ENCODE assay signal across 17 cellular contexts in the genomic region with DNA sequence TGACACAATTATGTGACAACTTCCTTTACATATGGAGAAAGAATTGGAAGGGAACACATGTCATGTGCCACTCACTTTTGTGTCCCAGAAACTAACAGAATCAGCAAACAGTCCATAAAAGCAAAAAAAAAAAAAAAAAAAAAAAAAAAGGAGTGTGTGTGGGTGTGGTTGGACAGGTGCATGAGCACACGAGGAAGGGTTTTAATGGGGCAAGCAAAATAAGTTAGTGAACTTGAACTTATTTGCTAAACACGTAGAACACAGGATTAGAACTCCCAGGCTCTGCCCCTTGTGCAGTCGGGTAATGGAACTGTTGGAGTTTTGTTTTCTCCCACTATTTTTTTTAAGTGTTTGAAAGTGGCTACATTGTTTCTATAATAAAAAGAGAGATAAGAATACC.
A peak's percentile ranks its signal among the peaks of the same experiment; 100 is the strongest.
DNase-seq lines count a peak whose midpoint lies in the region; FAIRE-seq and TF ChIP-seq lines count a peak whose summit lies in the region.
"Had no signal": no experiment of that assay in that cellular context is flagged by ENCODE, and none has a peak within 500 bp of the region (broad histone marks: within the 10 kb centered on the region; RNA-seq: fewer than 3 reads in every experiment).

No MANE protein-coding gene starts in this region.

- no peak for DNase-seq in MM.1S
- DNase-seq in hepatocyte (ENCODE audit: low spot score): no peak
- no peak for DNase-seq in osteoblast (ENCODE audit: insufficient read length, low spot score, missing footprints)
- no peak for DNase-seq in frontal cortex (ENCODE audit: low spot score in 2 of 2)
- no peak for DNase-seq in D721Med (ENCODE audit: insufficient read length, low spot score)
- no peak for DNase-seq in tibial artery
- DNase-seq: Caco-2; CD4-positive, CD25-positive, alpha-beta regulatory T cell; HFFc6; KG1; NCI-H2171 treated with DMSO at 0.1 percent for 48 hours had no signal

- H3K27ac ChIP-seq in 22Rv1 (peak overlapping the region; percentile 25), MM.1S (ENCODE audit: low read length) (no peak overlapping the region), hepatocyte (no peak overlapping the region), mucosa of rectum (ENCODE audit: low read depth in 2 of 2, low read length in 2 of 2) (peak overlapping the region in 1 of 2 donors; percentile 33), osteoblast (ENCODE audit: low read depth, low read length) (no peak overlapping the region), tibial artery (no peak overlapping the region)
- H3K27ac ChIP-seq: Peyer's patch, SK-N-MC had no signal

- no peaks in the 10 kb centered on the region for H3K27me3 ChIP-seq in MM.1S (replicated peaks; ENCODE audit: insufficient read depth, low read length)
- H3K27me3 ChIP-seq in hepatocyte: no peaks in the 10 kb centered on the region
- H3K27me3 ChIP-seq in mucosa of rectum (ENCODE audit: control insufficient read depth in 2 of 2, insufficient read depth in 2 of 2, low read length in 2 of 2): no peaks in the 10 kb centered on the region
- H3K27me3 ChIP-seq in osteoblast (ENCODE audit: insufficient read depth, low read length): peaks cover 23% of the 10 kb centered on the region
- no peaks in the 10 kb centered on the region for H3K27me3 ChIP-seq in tibial artery
- H3K27me3 ChIP-seq: BE2C, Peyer's patch had no signal

- no peak overlapping the region for H2AFZ ChIP-seq in MM.1S (ENCODE audit: low read length)
- H2AFZ ChIP-seq in hepatocyte: no peak overlapping the region
- H2AFZ ChIP-seq in osteoblast (ENCODE audit: low read length): no peak overlapping the region

- H3K9me3 ChIP-seq in MM.1S (replicated peaks; ENCODE audit: insufficient read depth, low read length): no peaks in the 10 kb centered on the region
- no peaks in the 10 kb centered on the region for H3K9me3 ChIP-seq in hepatocyte (ENCODE audit: low read depth)
- no peaks in the 10 kb centered on the region for H3K9me3 ChIP-seq in mucosa of rectum (ENCODE audit: control insufficient read depth in 2 of 2, low read length in 2 of 2)
- no peaks in the 10 kb centered on the region for H3K9me3 ChIP-seq in osteoblast (ENCODE audit: low read depth, low read length)
- no peaks in the 10 kb centered on the region for H3K9me3 ChIP-seq in tibial artery
- H3K9me3 ChIP-seq: BE2C, Caco-2, Peyer's patch had no signal

- FAIRE-seq in frontal cortex (lab: Jason Lieb, UNC) (no peak), D721Med (lab: Jason Lieb, UNC) (no peak)
- FAIRE-seq: GM12891 had no signal

- H4K20me1 ChIP-seq in MM.1S (ENCODE audit: insufficient read depth, low read length): no peaks in the 10 kb centered on the region
- no peaks in the 10 kb centered on the region for H4K20me1 ChIP-seq in hepatocyte (ENCODE audit: insufficient read depth, poor library complexity, severe bottlenecking)
- no peaks in the 10 kb centered on the region for H4K20me1 ChIP-seq in osteoblast (ENCODE audit: insufficient read depth, low read length)

- TF ChIP-seq CTCF in 22Rv1 (IDR thresholded peaks at IDR 0.05): no peak
- no peak for TF ChIP-seq CTCF in MM.1S (IDR thresholded peaks at IDR 0.05; ENCODE audit: low read length)
- TF ChIP-seq CTCF in hepatocyte (IDR thresholded peaks at IDR 0.05; ENCODE audit: poor library complexity): no peak
- no peak for TF ChIP-seq CTCF in osteoblast (IDR thresholded peaks at IDR 0.05; ENCODE audit: extremely low read depth, low read depth, low read length)
- TF ChIP-seq CTCF in D721Med (IDR thresholded peaks at IDR 0.05; ENCODE audit: insufficient read depth, missing control alignments): no peak
- no peak for TF ChIP-seq CTCF in tibial artery (IDR thresholded peaks at IDR 0.05)

- H3K4me2 ChIP-seq in MM.1S (ENCODE audit: low read depth, low read length) (0 out of 2 replicates have a peak overlapping the region, but pooled peaks have one; percentile 5), hepatocyte (peak overlapping the region; percentile 59), osteoblast (ENCODE audit: insufficient read depth, low read length) (no peak overlapping the region)

- H3F3A ChIP-seq in MM.1S (ENCODE audit: insufficient read depth, low read length): no peaks in the 10 kb centered on the region

- 57% methylated on average over 3 of the region's 3 CpGs for WGBS in hepatocyte (ENCODE audit: low lambda C conversion rate, missing lambda C conversion rate)

- no peak overlapping the region for H3K4me3 ChIP-seq in MM.1S (ENCODE audit: low read length)
- no peak overlapping the region for H3K4me3 ChIP-seq in hepatocyte
- H3K4me3 ChIP-seq in mucosa of rectum (ENCODE audit: low read length in 2 of 2): peak overlapping the region; percentile 40 to 55
- no peak overlapping the region for H3K4me3 ChIP-seq in osteoblast (ENCODE audit: insufficient read depth, low read length)
- no peak overlapping the region for H3K4me3 ChIP-seq in tibial artery
- H3K4me3 ChIP-seq: Peyer's patch, SK-N-MC had no signal

- H3K79me2 ChIP-seq in MM.1S (ENCODE audit: low read length): no peaks in the 10 kb centered on the region
- H3K79me2 ChIP-seq in hepatocyte: no peaks in the 10 kb centered on the region
- H3K79me2 ChIP-seq in osteoblast (ENCODE audit: insufficient read depth, low read length): no peaks in the 10 kb centered on the region

- H3K9me2 ChIP-seq in MM.1S (replicated peaks; ENCODE audit: insufficient read depth, low read length): no peaks in the 10 kb centered on the region
- H3K9me2 ChIP-seq in hepatocyte (replicated peaks; ENCODE audit: insufficient read depth): no peaks in the 10 kb centered on the region

- H3K9ac ChIP-seq in MM.1S (ENCODE audit: low read length) (no peak overlapping the region), mucosa of rectum (ENCODE audit: low read depth in 1 of 2, low read length in 2 of 2) (no peak overlapping the region)

- H3K4me1 ChIP-seq in MM.1S (ENCODE audit: low read length) (peaks cover 13% of the 10 kb centered on the region), hepatocyte (ENCODE audit: insufficient read depth) (peaks cover 13% of the 10 kb centered on the region), mucosa of rectum (ENCODE audit: control insufficient read depth in 2 of 2, insufficient read depth in 2 of 2, low read length in 2 of 2) (peaks cover 9 to 22% of the 10 kb centered on the region in 2 donors), osteoblast (ENCODE audit: insufficient read depth, low read length) (no peaks in the 10 kb centered on the region), tibial artery (peaks cover 0 to 22% (median 4%) of the 10 kb centered on the region in 4 donors)
- H3K4me1 ChIP-seq: BE2C, Caco-2 had no signal

- intact Hi-C loops in tibial artery (cut with DNase I; ENCODE audit: low total_unique reads): no loop called here

- H3K36me3 ChIP-seq in MM.1S (replicated peaks; ENCODE audit: insufficient read depth, low read length) (no peaks in the 10 kb centered on the region), hepatocyte (replicated peaks; ENCODE audit: insufficient read depth, low read depth) (no peaks in the 10 kb centered on the region), mucosa of rectum (ENCODE audit: control insufficient read depth in 2 of 2, insufficient read depth in 2 of 2, low read length in 2 of 2) (no peaks in the 10 kb centered on the region), osteoblast (ENCODE audit: insufficient read depth, low read length) (no peaks in the 10 kb centered on the region), tibial artery (no peaks in the 10 kb centered on the region)
- H3K36me3 ChIP-seq: BE2C, Peyer's patch had no signal

Comparison
In these comparisons a context has a peak if more than half of its experiments do, and no peak if none do; other contexts are left out.
1. H3K4me3 ChIP-seq: peak in mucosa of rectum (2 of 2); none in MM.1S (single experiment), hepatocyte (single experiment), osteoblast (single experiment) and tibial artery (0 of 2).